27 cellular contexts compared by ENCODE assay signal in the genomic region with DNA sequence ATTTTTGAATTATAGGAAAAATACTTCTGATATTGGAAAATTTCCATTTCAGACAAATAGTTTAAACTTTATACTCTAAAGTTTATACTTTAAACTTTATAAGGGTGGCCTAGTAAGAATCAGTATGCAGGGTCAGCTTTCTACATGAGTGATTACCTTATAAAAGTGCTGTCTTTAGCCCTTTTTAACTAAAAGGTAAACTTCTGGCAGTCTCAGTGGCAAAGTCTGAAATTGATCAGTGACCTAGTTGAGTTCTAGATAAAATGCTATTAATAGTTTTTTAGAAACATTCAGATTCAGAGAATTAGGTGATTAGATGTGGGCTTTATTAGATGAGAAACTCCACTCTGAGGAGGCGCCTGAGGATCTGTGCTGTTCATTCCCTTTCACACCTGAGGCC.
"Had no signal": no experiment of that assay in that cellular context is flagged by ENCODE, and none has a peak within 500 bp of the region (broad histone marks: within the 10 kb centered on the region; RNA-seq: fewer than 3 reads in every experiment).

No MANE protein-coding gene starts in this region.

- H3K27me3 Mint-ChIP-seq: naive B cell; natural killer cell treated with Interleukin-12 subunit alpha and Interleukin-12 subunit beta and Interleukin-15 and Interleukin-18, amount 100 ng/mL, for 72 hours; type B pancreatic cell had no signal

- H3K4me1 ChIP-seq: prostate gland, right atrium auricular region had no signal

- FAIRE-seq: colon had no signal

- H3K4me3 Mint-ChIP-seq: endodermal cell; mesothelial cell of epicardium; naive B cell; natural killer cell treated with Interleukin-12 subunit alpha and Interleukin-12 subunit beta and Interleukin-15 and Interleukin-18, amount 100 ng/mL, for 72 hours; neural crest cell; stimulated activated effector memory CD8-positive, alpha-beta T cell treated with anti-CD3 and anti-CD28 coated beads, Interleukin-12 subunit alpha, Interleukin-12 subunit beta, amount 100 ng/mL, for 72 hours; type B pancreatic cell had no signal

- H3K9me3 ChIP-seq: gastrocnemius medialis, mucosa of descending colon, neutrophil, prostate gland, right atrium auricular region, sigmoid colon, stomach, thyroid gland had no signal

- H3K27ac ChIP-seq: dorsolateral prefrontal cortex, epithelial cell of prostate, gastrocnemius medialis, neutrophil, prostate gland, right atrium auricular region, sigmoid colon, stomach, thyroid gland had no signal

- H3K9me3 Mint-ChIP-seq: endodermal cell; mesothelial cell of epicardium; naive B cell; natural killer cell treated with Interleukin-12 subunit alpha and Interleukin-12 subunit beta and Interleukin-15 and Interleukin-18, amount 100 ng/mL, for 72 hours; neural crest cell; stimulated activated effector memory CD8-positive, alpha-beta T cell treated with anti-CD3 and anti-CD28 coated beads, Interleukin-12 subunit alpha, Interleukin-12 subunit beta, amount 100 ng/mL, for 72 hours; type B pancreatic cell had no signal

- H3K36me3 Mint-ChIP-seq: naive B cell had no signal

- H3K27ac Mint-ChIP-seq: endodermal cell; mesothelial cell of epicardium; natural killer cell treated with Interleukin-12 subunit alpha and Interleukin-12 subunit beta and Interleukin-15 and Interleukin-18, amount 100 ng/mL, for 72 hours; stimulated activated effector memory CD8-positive, alpha-beta T cell treated with anti-CD3 and anti-CD28 coated beads, Interleukin-12 subunit alpha, Interleukin-12 subunit beta, amount 100 ng/mL, for 72 hours; type B pancreatic cell had no signal

- H3K27me3 ChIP-seq: dorsolateral prefrontal cortex, gastrocnemius medialis, neutrophil, right atrium auricular region, sigmoid colon, stomach, thyroid gland had no signal

- H3K4me3 ChIP-seq: dorsolateral prefrontal cortex, gastrocnemius medialis, mucosa of descending colon, prostate gland, right atrium auricular region, sigmoid colon, stomach, thyroid gland had no signal

- ATAC-seq: esophagus mucosa; gastrocnemius medialis; mucosa of descending colon; natural killer cell treated with Interleukin-12 subunit alpha and Interleukin-12 subunit beta and Interleukin-15 and Interleukin-18, amount 100 ng/mL, for 72 hours; stimulated activated effector memory CD8-positive, alpha-beta T cell treated with anti-CD3 and anti-CD28 coated beads, Interleukin-12 subunit alpha, Interleukin-12 subunit beta, amount 100 ng/mL, for 72 hours had no signal

- DNase-seq: dorsolateral prefrontal cortex; effector CD4-positive, alpha-beta T cell; endodermal cell; foreskin fibroblast; gastrocnemius medialis; head of caudate nucleus; kidney glomerular epithelial cell; mesenchymal stem cell; mucosa of descending colon; naive B cell; sigmoid colon; stimulated activated CD4-positive, alpha-beta T cell treated with anti-CD3 and anti-CD28 coated beads, Interleukin-2, amount 100 ng/mL, for 24 hours; stimulated activated CD4-positive, alpha-beta T cell treated with anti-CD3 and anti-CD28 coated beads, Interleukin-4, amount 100 ng/mL, for 24 hours; stimulated activated naive CD4-positive, alpha-beta T cell treated with Interleukin-2 at 50 U/mL for 16 hours; stomach; thyroid gland had no signal

- H3K36me3 ChIP-seq: neutrophil, prostate gland had no signal
